In genomic region chr2:118348380-118349024, GRCh38 we compare ENCODE assay signal across 26 cellular contexts.
DNase-seq lines count a peak whose midpoint lies in the region; ATAC-seq, FAIRE-seq and TF ChIP-seq lines count a peak whose summit lies in the region.
"Had no signal": no experiment of that assay in that cellular context is flagged by ENCODE, and none has a peak within 500 bp of the region (broad histone marks: within the 10 kb centered on the region; RNA-seq: fewer than 3 reads in every experiment).

No MANE protein-coding gene starts in this region.

- H3K27ac Mint-ChIP-seq in activated CD4-positive, alpha-beta T cell treated with anti-CD3 and anti-CD28 coated beads, Interleukin-2, amount 10 ng/mL, durations not matched to agents 24 days and 14 days = no peak overlapping the region

- TF ChIP-seq POLR2A in GM12878 (IDR thresholded peaks at IDR 0.05; ENCODE audit: low read depth, low read length) = no peak

- H4K20me1 ChIP-seq in GM12878 (ENCODE audit: control insufficient read depth, insufficient read depth) = no peaks in the 10 kb centered on the region
- H4K20me1 ChIP-seq: BLaER1 had no signal

- ATAC-seq in GM12878 (no peak), left lung (no peak)
- ATAC-seq: Panc1 had no signal

- POLR2A ChIA-PET in GM12878 (lab: Charles Lee) = no interaction called here

- H3K4me2 ChIP-seq in GM12878 (ENCODE audit: control insufficient read depth, insufficient read depth) = no peak overlapping the region
- H3K4me2 ChIP-seq in parathyroid adenoma (ENCODE audit: low read length) = no peak overlapping the region
- H3K4me2 ChIP-seq: BLaER1 had no signal

- in situ Hi-C loops in GM12878 (cut with MboI) = no loop called here

- H3K4me1 ChIP-seq in GM12878 (ENCODE audit: control insufficient read depth, insufficient read depth, low read length) (no peaks in the 10 kb centered on the region), parathyroid adenoma (no peaks in the 10 kb centered on the region), left lung (no peaks in the 10 kb centered on the region)
- H3K4me1 ChIP-seq: BLaER1 had no signal

- no peak for TF ChIP-seq RAD21 in GM12878 (IDR thresholded peaks at IDR 0.05; ENCODE audit: insufficient read depth, low read depth, low read length)

- no peaks in the 10 kb centered on the region for H3K4me1 Mint-ChIP-seq in activated CD4-positive, alpha-beta T cell treated with anti-CD3 and anti-CD28 coated beads, Interleukin-2, amount 10 ng/mL, durations not matched to agents 24 days and 14 days
- H3K4me1 Mint-ChIP-seq: CD4-positive, CD25-positive, alpha-beta regulatory T cell had no signal

- no peak for FAIRE-seq in GM12878 (lab: Jason Lieb, UNC)
- FAIRE-seq: D721Med, HTR-8/SVneo had no signal

- WGBS in GM12878 (ENCODE audit: insufficient coverage, insufficient replicate concordance, low lambda C conversion rate, missing lambda C conversion rate) = 13% methylated on average over 4 of the region's 4 CpGs

- H3K36me3 ChIP-seq in GM12878 (ENCODE audit: control insufficient read depth in 2 of 2, insufficient read depth in 2 of 2, low read length in 1 of 2) = no peaks in the 10 kb centered on the region
- no peaks in the 10 kb centered on the region for H3K36me3 ChIP-seq in parathyroid adenoma (ENCODE audit: control insufficient read depth, insufficient read depth, low read length)
- H3K36me3 ChIP-seq in left lung = no peaks in the 10 kb centered on the region
- no peaks in the 10 kb centered on the region for H3K36me3 ChIP-seq in MG63
- H3K36me3 ChIP-seq: BLaER1 had no signal

- no peak overlapping the region for H3K9ac ChIP-seq in GM12878 (ENCODE audit: control insufficient read depth, insufficient read depth, low read length)
- H3K9ac ChIP-seq in parathyroid adenoma = no peak overlapping the region
- H3K9ac ChIP-seq: BLaER1 had no signal

- CTCF ChIA-PET in GM12878 (lab: Yijun Ruan, JAX) = interaction anchor here (0.7 kb wide), 1 partner anchor 32 kb away, joined by 3 read pairs; no protein-coding TSS in a partner anchor

- RAD21 ChIA-PET in GM12878 (lab: Charles Lee; ENCODE audit: unreplicated experiment) = no interaction called here

- no peak for TF ChIP-seq EP300 in GM12878 (IDR thresholded peaks at IDR 0.05; ENCODE audit: borderline replicate concordance in 1 of 2, control insufficient read depth in 1 of 2, low read depth in 2 of 2, low read length in 2 of 2)

- H3K27me3 ChIP-seq in GM12878 (replicated peaks in 1 of 2; ENCODE audit: control insufficient read depth in 2 of 2, insufficient read depth in 2 of 2, low read length in 1 of 2) (no peaks in the 10 kb centered on the region; a peak in 1 of 4 replicates), parathyroid adenoma (ENCODE audit: control insufficient read depth, insufficient read depth, low read length) (no peaks in the 10 kb centered on the region), left lung (no peaks in the 10 kb centered on the region), MG63 (no peaks in the 10 kb centered on the region)
- H3K27me3 ChIP-seq: BLaER1 had no signal

- H3K9me3 Mint-ChIP-seq in activated CD4-positive, alpha-beta T cell treated with anti-CD3 and anti-CD28 coated beads, Interleukin-2, amount 10 ng/mL, durations not matched to agents 24 days and 14 days = no peaks in the 10 kb centered on the region

- intact Hi-C loops in GM12878 (cut with micrococcal nuclease; ENCODE audit: unreplicated experiment) = no loop called here
- intact Hi-C loops in activated CD4-positive, alpha-beta T cell treated with anti-CD3 and anti-CD28 coated beads, Interleukin-2, amount 10 ng/mL, durations not matched to agents 24 days and 14 days (cut with micrococcal nuclease) = no loop called here
- intact Hi-C loops in left lung (cut with DNase I) = no loop called here

- TF ChIP-seq CTCF in GM12878 (IDR thresholded peaks at IDR 0.05 in 2 of 3, conservative IDR thresholded peaks at IDR 0.05 in 1 of 3; ENCODE audit: control insufficient read depth in 2 of 3, extremely low read depth in 1 of 3, insufficient read depth in 1 of 3, low read depth in 3 of 3, low read length in 3 of 3) (no peak), parathyroid adenoma (IDR thresholded peaks at IDR 0.05) (no peak), left lung (IDR thresholded peaks at IDR 0.05) (no peak)

- SMC1A ChIA-PET in GM12878 (lab: Charles Lee; ENCODE audit: uncharacterized antibody, unreplicated experiment) = no interaction called here

- no peak overlapping the region for H3K4me3 Mint-ChIP-seq in activated CD4-positive, alpha-beta T cell treated with anti-CD3 and anti-CD28 coated beads, Interleukin-2, amount 10 ng/mL, durations not matched to agents 24 days and 14 days
- H3K4me3 Mint-ChIP-seq: CD4-positive, CD25-positive, alpha-beta regulatory T cell had no signal

- no peaks in the 10 kb centered on the region for H3K36me3 Mint-ChIP-seq in activated CD4-positive, alpha-beta T cell treated with anti-CD3 and anti-CD28 coated beads, Interleukin-2, amount 10 ng/mL, durations not matched to agents 24 days and 14 days (ENCODE audit: low read depth)
- H3K36me3 Mint-ChIP-seq: CD4-positive, CD25-positive, alpha-beta regulatory T cell had no signal

- H2AFZ ChIP-seq in GM12878 (ENCODE audit: control insufficient read depth, low read depth, low read length) (no peak overlapping the region), parathyroid adenoma (peak overlapping the region; percentile 17)

- peak in 2 of 3 experiments; percentile 30 to 70 for DNase-seq in NCI-H1417 (lab: John Stamatoyannopoulos, UW)
- DNase-seq in NCI-H1417 treated with DMSO at 0.1 percent for 48 hours (lab: John Stamatoyannopoulos, UW) = no peak
- DNase-seq in NCI-H1105 (lab: John Stamatoyannopoulos, UW) = peak; percentile 46
- no peak for DNase-seq in GM12878 (ENCODE audit: low read depth, low spot score)
- DNase-seq in activated CD4-positive, alpha-beta T cell treated with anti-CD3 and anti-CD28 coated beads, Interleukin-2, amount 10 ng/mL, durations not matched to agents 24 days and 14 days = no peak
- no peak for DNase-seq in left lung
- no peak for DNase-seq in MG63
- DNase-seq: 8988T; CD4-positive, CD25-positive, alpha-beta regulatory T cell; GOT3; HCEC 1CT; KBM-7; NCI-H1092; NCI-H1694; NCI-H2081; NCI-H2171 treated with DMSO at 0.1 percent for 48 hours; NCI-H524; NCI-H774; NK-92 treated with Interleukin-12 subunit alpha and Interleukin-12 subunit beta, amount 100 ng/mL, for 24 hours; SHP77 treated with DMSO at 0.1 percent for 48 hours; T-helper 1 cell had no signal

- H3K4me3 ChIP-seq in GM12878 = no peak overlapping the region
- no peak overlapping the region for H3K4me3 ChIP-seq in parathyroid adenoma (ENCODE audit: low read depth, low read length)
- H3K4me3 ChIP-seq in left lung = no peak overlapping the region
- H3K4me3 ChIP-seq in MG63 = no peak overlapping the region
- H3K4me3 ChIP-seq: BLaER1 had no signal

- no peaks in the 10 kb centered on the region for H3K79me2 ChIP-seq in GM12878 (ENCODE audit: control insufficient read depth, insufficient read depth, low read length)
- H3K79me2 ChIP-seq in parathyroid adenoma = no peaks in the 10 kb centered on the region

- no peaks in the 10 kb centered on the region for H3K9me3 ChIP-seq in GM12878 (replicated peaks; ENCODE audit: control insufficient read depth, insufficient read depth, low read length)
- H3K9me3 ChIP-seq in parathyroid adenoma (ENCODE audit: control insufficient read depth, low read length) = peaks cover 4% of the 10 kb centered on the region
- H3K9me3 ChIP-seq in left lung = no peaks in the 10 kb centered on the region
- H3K9me3 ChIP-seq in MG63 = no peaks in the 10 kb centered on the region
- H3K9me3 ChIP-seq: BLaER1 had no signal

- H3K27ac ChIP-seq in GM12878 (ENCODE audit: control insufficient read depth, insufficient read depth) (no peak overlapping the region), parathyroid adenoma (no peak overlapping the region), left lung (no peak overlapping the region)
- H3K27ac ChIP-seq: BLaER1 had no signal

- no TSS peak for BruUV-seq in GM12878 (replicated peaks; lab: Mats Ljungman, UMichigan)

- peaks cover 17% of the 10 kb centered on the region for H3K27me3 Mint-ChIP-seq in activated CD4-positive, alpha-beta T cell treated with anti-CD3 and anti-CD28 coated beads, Interleukin-2, amount 10 ng/mL, durations not matched to agents 24 days and 14 days

TF ChIP-seq in GM12878, 131 proteins besides CTCF, POLR2A, EP300 and RAD21:
- TF ChIP-seq, protein P1, sequence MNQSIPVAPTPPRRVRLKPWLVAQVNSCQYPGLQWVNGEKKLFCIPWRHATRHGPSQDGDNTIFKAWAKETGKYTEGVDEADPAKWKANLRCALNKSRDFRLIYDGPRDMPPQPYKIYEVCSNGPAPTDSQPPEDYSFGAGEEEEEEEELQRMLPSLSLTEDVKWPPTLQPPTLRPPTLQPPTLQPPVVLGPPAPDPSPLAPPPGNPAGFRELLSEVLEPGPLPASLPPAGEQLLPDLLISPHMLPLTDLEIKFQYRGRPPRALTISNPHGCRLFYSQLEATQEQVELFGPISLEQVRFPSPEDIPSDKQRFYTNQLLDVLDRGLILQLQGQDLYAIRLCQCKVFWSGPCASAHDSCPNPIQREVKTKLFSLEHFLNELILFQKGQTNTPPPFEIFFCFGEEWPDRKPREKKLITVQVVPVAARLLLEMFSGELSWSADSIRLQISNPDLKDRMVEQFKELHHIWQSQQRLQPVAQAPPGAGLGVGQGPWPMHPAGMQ (IDR thresholded peaks at IDR 0.05; ENCODE audit: borderline replicate concordance) = no peak
- TF ChIP-seq IRF4 (IDR thresholded peaks at IDR 0.05; ENCODE audit: low read depth, low read length) = no peak
- TF ChIP-seq DPF2 (IDR thresholded peaks at IDR 0.05) = no peak
- peak; percentile 45; the same call in 1 of the 2 replicates for TF ChIP-seq SPI1 (IDR thresholded peaks at IDR 0.05; ENCODE audit: borderline replicate concordance, insufficient read depth, low read depth, low read length)
- TF ChIP-seq JUND (IDR thresholded peaks at IDR 0.05; ENCODE audit: low read depth, low read length) = no peak
- no peak for TF ChIP-seq STAT1 (conservative IDR thresholded peaks at IDR 0.05)
TF ChIP-seq in GM12878: peak in this region for 1.

Comparison
In these comparisons a context has a peak if more than half of its experiments do, and no peak if none do; other contexts are left out.
1. DNase-seq: peak in NCI-H1417 (2 of 3) and NCI-H1105 (single experiment); none in NCI-H1417 treated with DMSO at 0.1 percent for 48 hours (single experiment), GM12878 (single experiment), activated CD4-positive, alpha-beta T cell treated with anti-CD3 and anti-CD28 coated beads, Interleukin-2, amount 10 ng/mL, durations not matched to agents 24 days and 14 days (single experiment), left lung (0 of 2) and MG63 (single experiment).